1 cellular context compared by ENCODE assay signal in the genomic region with DNA sequence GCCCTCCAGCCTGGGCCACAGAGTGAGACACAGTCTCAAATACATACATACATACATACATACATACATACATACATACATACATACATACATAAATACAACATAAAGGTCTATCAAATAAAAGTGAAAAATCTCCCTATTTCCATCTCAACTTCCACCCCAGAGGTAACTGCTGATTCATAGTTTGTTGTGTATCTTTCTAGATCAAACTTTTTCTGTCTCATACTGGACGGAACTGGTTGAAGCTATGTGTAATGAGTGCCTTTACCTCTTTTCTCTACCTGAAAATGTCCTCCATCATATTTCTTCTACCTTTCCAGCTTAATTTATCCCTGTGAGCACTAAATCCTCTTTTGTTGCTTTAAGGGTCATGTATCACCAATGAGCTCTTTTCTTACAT.
TF ChIP-seq lines count a peak whose summit lies in the region.

No MANE protein-coding gene starts in this region.

TF ChIP-seq in K562, 482 proteins besides CTCF, POLR2A, EP300 and RAD21 (continued from another document):
- TF ChIP-seq, protein P1, sequence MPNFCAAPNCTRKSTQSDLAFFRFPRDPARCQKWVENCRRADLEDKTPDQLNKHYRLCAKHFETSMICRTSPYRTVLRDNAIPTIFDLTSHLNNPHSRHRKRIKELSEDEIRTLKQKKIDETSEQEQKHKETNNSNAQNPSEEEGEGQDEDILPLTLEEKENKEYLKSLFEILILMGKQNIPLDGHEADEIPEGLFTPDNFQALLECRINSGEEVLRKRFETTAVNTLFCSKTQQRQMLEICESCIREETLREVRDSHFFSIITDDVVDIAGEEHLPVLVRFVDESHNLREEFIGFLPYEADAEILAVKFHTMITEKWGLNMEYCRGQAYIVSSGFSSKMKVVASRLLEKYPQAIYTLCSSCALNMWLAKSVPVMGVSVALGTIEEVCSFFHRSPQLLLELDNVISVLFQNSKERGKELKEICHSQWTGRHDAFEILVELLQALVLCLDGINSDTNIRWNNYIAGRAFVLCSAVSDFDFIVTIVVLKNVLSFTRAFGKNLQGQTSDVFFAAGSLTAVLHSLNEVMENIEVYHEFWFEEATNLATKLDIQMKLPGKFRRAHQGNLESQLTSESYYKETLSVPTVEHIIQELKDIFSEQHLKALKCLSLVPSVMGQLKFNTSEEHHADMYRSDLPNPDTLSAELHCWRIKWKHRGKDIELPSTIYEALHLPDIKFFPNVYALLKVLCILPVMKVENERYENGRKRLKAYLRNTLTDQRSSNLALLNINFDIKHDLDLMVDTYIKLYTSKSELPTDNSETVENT (CRISPR knock-in tag; IDR thresholded peaks at IDR 0.05) = no peak
- TF ChIP-seq ZNF175 (CRISPR knock-in tag; IDR thresholded peaks at IDR 0.05; ENCODE audit: low read depth) (no peak), SIN3B (IDR thresholded peaks at IDR 0.05; ENCODE audit: low read depth) (no peak), ZNF445 (CRISPR knock-in tag; IDR thresholded peaks at IDR 0.05; ENCODE audit: low read depth) (no peak), RBM14 (IDR thresholded peaks at IDR 0.05; ENCODE audit: borderline replicate concordance, insufficient read depth, low read depth, low read length) (no peak), C11orf30 (IDR thresholded peaks at IDR 0.05; ENCODE audit: low read depth) (peak; percentile 65), FOXA3 (CRISPR knock-in tag; conservative IDR thresholded peaks at IDR 0.05 in 1 of 2, IDR thresholded peaks at IDR 0.05 in 1 of 2) (no peak), ZNF354B (CRISPR knock-in tag; IDR thresholded peaks at IDR 0.05) (no peak), SP2 (IDR thresholded peaks at IDR 0.05; ENCODE audit: extremely low read depth, low read depth, low read length, poor library complexity, severe bottlenecking) (no peak), ELF4 (CRISPR knock-in tag; IDR thresholded peaks at IDR 0.05) (no peak), ILK (tag; IDR thresholded peaks at IDR 0.05; ENCODE audit: borderline replicate concordance, low read depth) (no peak), NFE2 (IDR thresholded peaks at IDR 0.05; ENCODE audit: low read depth) (peak; percentile 65), XRCC4 (IDR thresholded peaks at IDR 0.05; ENCODE audit: extremely low read depth, insufficient read depth, insufficient read length) (no peak)
- TF ChIP-seq, protein P2, sequence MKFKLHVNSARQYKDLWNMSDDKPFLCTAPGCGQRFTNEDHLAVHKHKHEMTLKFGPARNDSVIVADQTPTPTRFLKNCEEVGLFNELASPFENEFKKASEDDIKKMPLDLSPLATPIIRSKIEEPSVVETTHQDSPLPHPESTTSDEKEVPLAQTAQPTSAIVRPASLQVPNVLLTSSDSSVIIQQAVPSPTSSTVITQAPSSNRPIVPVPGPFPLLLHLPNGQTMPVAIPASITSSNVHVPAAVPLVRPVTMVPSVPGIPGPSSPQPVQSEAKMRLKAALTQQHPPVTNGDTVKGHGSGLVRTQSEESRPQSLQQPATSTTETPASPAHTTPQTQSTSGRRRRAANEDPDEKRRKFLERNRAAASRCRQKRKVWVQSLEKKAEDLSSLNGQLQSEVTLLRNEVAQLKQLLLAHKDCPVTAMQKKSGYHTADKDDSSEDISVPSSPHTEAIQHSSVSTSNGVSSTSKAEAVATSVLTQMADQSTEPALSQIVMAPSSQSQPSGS (CRISPR knock-in tag; IDR thresholded peaks at IDR 0.05) = no peak
- TF ChIP-seq, protein P3, sequence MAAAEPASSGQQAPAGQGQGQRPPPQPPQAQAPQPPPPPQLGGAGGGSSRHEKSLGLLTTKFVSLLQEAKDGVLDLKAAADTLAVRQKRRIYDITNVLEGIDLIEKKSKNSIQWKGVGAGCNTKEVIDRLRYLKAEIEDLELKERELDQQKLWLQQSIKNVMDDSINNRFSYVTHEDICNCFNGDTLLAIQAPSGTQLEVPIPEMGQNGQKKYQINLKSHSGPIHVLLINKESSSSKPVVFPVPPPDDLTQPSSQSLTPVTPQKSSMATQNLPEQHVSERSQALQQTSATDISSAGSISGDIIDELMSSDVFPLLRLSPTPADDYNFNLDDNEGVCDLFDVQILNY (CRISPR knock-in tag; IDR thresholded peaks at IDR 0.05) = no peak
- TF ChIP-seq, protein P4, sequence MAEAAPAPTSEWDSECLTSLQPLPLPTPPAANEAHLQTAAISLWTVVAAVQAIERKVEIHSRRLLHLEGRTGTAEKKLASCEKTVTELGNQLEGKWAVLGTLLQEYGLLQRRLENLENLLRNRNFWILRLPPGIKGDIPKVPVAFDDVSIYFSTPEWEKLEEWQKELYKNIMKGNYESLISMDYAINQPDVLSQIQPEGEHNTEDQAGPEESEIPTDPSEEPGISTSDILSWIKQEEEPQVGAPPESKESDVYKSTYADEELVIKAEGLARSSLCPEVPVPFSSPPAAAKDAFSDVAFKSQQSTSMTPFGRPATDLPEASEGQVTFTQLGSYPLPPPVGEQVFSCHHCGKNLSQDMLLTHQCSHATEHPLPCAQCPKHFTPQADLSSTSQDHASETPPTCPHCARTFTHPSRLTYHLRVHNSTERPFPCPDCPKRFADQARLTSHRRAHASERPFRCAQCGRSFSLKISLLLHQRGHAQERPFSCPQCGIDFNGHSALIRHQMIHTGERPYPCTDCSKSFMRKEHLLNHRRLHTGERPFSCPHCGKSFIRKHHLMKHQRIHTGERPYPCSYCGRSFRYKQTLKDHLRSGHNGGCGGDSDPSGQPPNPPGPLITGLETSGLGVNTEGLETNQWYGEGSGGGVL (CRISPR knock-in tag; IDR thresholded peaks at IDR 0.05) = no peak
- TF ChIP-seq, protein P5, sequence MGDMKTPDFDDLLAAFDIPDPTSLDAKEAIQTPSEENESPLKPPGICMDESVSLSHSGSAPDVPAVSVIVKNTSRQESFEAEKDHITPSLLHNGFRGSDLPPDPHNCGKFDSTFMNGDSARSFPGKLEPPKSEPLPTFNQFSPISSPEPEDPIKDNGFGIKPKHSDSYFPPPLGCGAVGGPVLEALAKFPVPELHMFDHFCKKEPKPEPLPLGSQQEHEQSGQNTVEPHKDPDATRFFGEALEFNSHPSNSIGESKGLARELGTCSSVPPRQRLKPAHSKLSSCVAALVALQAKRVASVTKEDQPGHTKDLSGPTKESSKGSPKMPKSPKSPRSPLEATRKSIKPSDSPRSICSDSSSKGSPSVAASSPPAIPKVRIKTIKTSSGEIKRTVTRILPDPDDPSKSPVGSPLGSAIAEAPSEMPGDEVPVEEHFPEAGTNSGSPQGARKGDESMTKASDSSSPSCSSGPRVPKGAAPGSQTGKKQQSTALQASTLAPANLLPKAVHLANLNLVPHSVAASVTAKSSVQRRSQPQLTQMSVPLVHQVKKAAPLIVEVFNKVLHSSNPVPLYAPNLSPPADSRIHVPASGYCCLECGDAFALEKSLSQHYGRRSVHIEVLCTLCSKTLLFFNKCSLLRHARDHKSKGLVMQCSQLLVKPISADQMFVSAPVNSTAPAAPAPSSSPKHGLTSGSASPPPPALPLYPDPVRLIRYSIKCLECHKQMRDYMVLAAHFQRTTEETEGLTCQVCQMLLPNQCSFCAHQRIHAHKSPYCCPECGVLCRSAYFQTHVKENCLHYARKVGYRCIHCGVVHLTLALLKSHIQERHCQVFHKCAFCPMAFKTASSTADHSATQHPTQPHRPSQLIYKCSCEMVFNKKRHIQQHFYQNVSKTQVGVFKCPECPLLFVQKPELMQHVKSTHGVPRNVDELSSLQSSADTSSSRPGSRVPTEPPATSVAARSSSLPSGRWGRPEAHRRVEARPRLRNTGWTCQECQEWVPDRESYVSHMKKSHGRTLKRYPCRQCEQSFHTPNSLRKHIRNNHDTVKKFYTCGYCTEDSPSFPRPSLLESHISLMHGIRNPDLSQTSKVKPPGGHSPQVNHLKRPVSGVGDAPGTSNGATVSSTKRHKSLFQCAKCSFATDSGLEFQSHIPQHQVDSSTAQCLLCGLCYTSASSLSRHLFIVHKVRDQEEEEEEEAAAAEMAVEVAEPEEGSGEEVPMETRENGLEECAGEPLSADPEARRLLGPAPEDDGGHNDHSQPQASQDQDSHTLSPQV (IDR thresholded peaks at IDR 0.05) = 0 out of 2 replicates have a peak, but pooled peaks have one; percentile 16
